Comparison of ENCODE assay signal across 16 cellular contexts in genomic region chr9:70491798-70492736, GRCh38.
DNase-seq lines count a peak whose midpoint lies in the region; ATAC-seq and TF ChIP-seq lines count a peak whose summit lies in the region.
"Had no signal": no experiment of that assay in that cellular context is flagged by ENCODE, and none has a peak within 500 bp of the region (broad histone marks: within the 10 kb centered on the region; RNA-seq: fewer than 3 reads in every experiment).

No MANE protein-coding gene starts in this region.

- H3K27ac ChIP-seq in left ventricle myocardium inferior (replicated peaks): peak overlapping the region; percentile 72
- H3K27ac ChIP-seq in aorta (ENCODE audit: low read depth in 1 of 2, low read length in 2 of 2): peak overlapping the region in 1 of 2 donors; percentile 12

- 71 to 73% methylated on average over 6 of the region's 6 CpGs for whole genome bisulfite sequencing in aorta, 2 donors

- H3K36me3 Mint-ChIP-seq in endothelial cell (ENCODE audit: low read depth, unreplicated experiment): no peaks in the 10 kb centered on the region

- no peak overlapping the region for H3K4me3 Mint-ChIP-seq in endothelial cell (ENCODE audit: unreplicated experiment)
- H3K4me3 Mint-ChIP-seq: activated CD4-positive, alpha-beta T cell treated with anti-CD3 and anti-CD28 coated beads, Interleukin-2, amount 10 ng/mL, durations not matched to agents 24 days and 14 days had no signal

- no peak for TF ChIP-seq CTCF in left ventricle myocardium inferior (IDR thresholded peaks at IDR 0.05; ENCODE audit: borderline replicate concordance)
- TF ChIP-seq CTCF in endothelial cell (IDR thresholded peaks at IDR 0.05; ENCODE audit: unreplicated experiment): no peak

- H3K27me3 ChIP-seq in left ventricle myocardium inferior (ENCODE audit: low read depth) (no peaks in the 10 kb centered on the region), aorta (ENCODE audit: control insufficient read depth in 1 of 2, insufficient read depth in 2 of 2, low read length in 1 of 2) (no peaks in the 10 kb centered on the region)

- DNase-seq in left ventricle myocardium inferior (no peak), Right ventricle myocardium superior (no peak), NCI-H2107 (lab: John Stamatoyannopoulos, UW) (peak; percentile 7), amniotic epithelial cell (ENCODE audit: low read depth) (peak; percentile 85), aorta (no peak), endothelial cell (ENCODE audit: low spot score) (no peak)
- no peak for DNase-seq in stimulated activated CD4-positive, alpha-beta T cell treated with anti-CD3 and anti-CD28 coated beads, Interleukin-4, amount 100 ng/mL, for 4 hours
- DNase-seq: activated CD4-positive, alpha-beta T cell treated with anti-CD3 and anti-CD28 coated beads, Interleukin-2, amount 10 ng/mL, durations not matched to agents 24 days and 14 days; activated naive CD4-positive, alpha-beta T cell; activated T-cell treated with anti-CD3 and anti-CD28 coated beads for 4 hours; Caco-2; left ventricle myocardium superior; NCI-H524 treated with DMSO at 0.1 percent for 48 hours; stimulated activated CD4-positive, alpha-beta T cell treated with anti-CD3 and anti-CD28 coated beads, Interleukin-2, amount 100 ng/mL, for 48 hours had no signal

- ATAC-seq in Right ventricle myocardium superior (ENCODE audit: poor library complexity): no peak
- peak; percentile 5 for ATAC-seq in aorta (ENCODE audit: low FRiP score)
- no peak for ATAC-seq in GM21737 (IDR thresholded peaks at IDR 0.05; ENCODE audit: unreplicated experiment)
- ATAC-seq: K562 had no signal

- H3K4me3 ChIP-seq in left ventricle myocardium inferior (no peak overlapping the region), aorta (ENCODE audit: low read length in 2 of 2) (no peak overlapping the region)
- H3K4me3 ChIP-seq: K562 had no signal

- peaks cover 43% of the 10 kb centered on the region for H3K4me1 Mint-ChIP-seq in endothelial cell (ENCODE audit: unreplicated experiment)

- intact Hi-C loops in left ventricle myocardium inferior (cut with micrococcal nuclease): no loop called here
- intact Hi-C loops in Right ventricle myocardium superior (cut with DNase I): loop anchor here (5.0 kb wide), 2 partner anchors 95 to 145 kb away; no protein-coding TSS in a partner anchor
- intact Hi-C loops in aorta (cut with DNase I): no loop called here

- no peaks in the 10 kb centered on the region for H3K9me3 ChIP-seq in left ventricle myocardium inferior (replicated peaks)
- no peaks in the 10 kb centered on the region for H3K9me3 ChIP-seq in aorta (ENCODE audit: control insufficient read depth, low read length)
- H3K9me3 ChIP-seq: Caco-2 had no signal

- H3K36me3 ChIP-seq in left ventricle myocardium inferior: no peaks in the 10 kb centered on the region
- H3K36me3 ChIP-seq in aorta (ENCODE audit: control insufficient read depth in 1 of 2, insufficient read depth in 2 of 2, low read length in 1 of 2): no peaks in the 10 kb centered on the region

- H3K9me3 Mint-ChIP-seq in endothelial cell (ENCODE audit: unreplicated experiment): no peaks in the 10 kb centered on the region
- H3K9me3 Mint-ChIP-seq: activated CD4-positive, alpha-beta T cell treated with anti-CD3 and anti-CD28 coated beads, Interleukin-2, amount 10 ng/mL, durations not matched to agents 24 days and 14 days had no signal

- H3K4me1 ChIP-seq in left ventricle myocardium inferior (peaks cover 72% of the 10 kb centered on the region), aorta (ENCODE audit: control insufficient read depth in 1 of 2, insufficient read depth in 2 of 2, low read length in 2 of 2) (peaks cover 0 to 3% of the 10 kb centered on the region in 2 donors)
- H3K4me1 ChIP-seq: Caco-2 had no signal

- peaks cover 5% of the 10 kb centered on the region for H3K27me3 Mint-ChIP-seq in endothelial cell (ENCODE audit: unreplicated experiment)
- H3K27me3 Mint-ChIP-seq: activated CD4-positive, alpha-beta T cell treated with anti-CD3 and anti-CD28 coated beads, Interleukin-2, amount 10 ng/mL, durations not matched to agents 24 days and 14 days had no signal

- H3K27ac Mint-ChIP-seq in endothelial cell (ENCODE audit: unreplicated experiment): no peak overlapping the region
- H3K27ac Mint-ChIP-seq: activated CD4-positive, alpha-beta T cell treated with anti-CD3 and anti-CD28 coated beads, Interleukin-2, amount 10 ng/mL, durations not matched to agents 24 days and 14 days had no signal

Comparison
In these comparisons a context has a peak if more than half of its experiments do, and no peak if none do; other contexts are left out.
1. DNase-seq: peak in NCI-H2107 (single experiment) and amniotic epithelial cell (single experiment); none in left ventricle myocardium inferior (single experiment), Right ventricle myocardium superior (single experiment), aorta (0 of 2), stimulated activated CD4-positive, alpha-beta T cell treated with anti-CD3 and anti-CD28 coated beads, Interleukin-4, amount 100 ng/mL, for 4 hours (0 of 2) and endothelial cell (single experiment).